ENCODE assay signal across 17 cellular contexts in genomic region chr16:27414803-27415431, GRCh38. TPM values are rescaled to one million over a fixed set of nuclear protein-coding genes. Genes with fewer than 3 reads are reported as not detected.
DNase-seq lines count a peak whose midpoint lies in the region; ATAC-seq, FAIRE-seq and TF ChIP-seq lines count a peak whose summit lies in the region.
"Had no signal": no experiment of that assay in that cellular context is flagged by ENCODE, and none has a peak within 500 bp of the region (broad histone marks: within the 10 kb centered on the region; RNA-seq: fewer than 3 reads in every experiment).

No MANE protein-coding gene starts in this region.

- peaks cover 87% of the 10 kb centered on the region for H3K36me3 Mint-ChIP-seq in activated CD4-positive, alpha-beta T cell treated with anti-CD3 and anti-CD28 coated beads for 36 hours (ENCODE audit: low read depth)
- H3K36me3 Mint-ChIP-seq in T-cell, result peaks cover 57% of the 10 kb centered on the region
- peaks cover 31 to 76% (median 57%) of the 10 kb centered on the region in 5 donors for H3K36me3 Mint-ChIP-seq in naive thymus-derived CD4-positive, alpha-beta T cell

- H3K36me3 ChIP-seq in naive thymus-derived CD4-positive, alpha-beta T cell (ENCODE audit: control insufficient read depth in 2 of 3, insufficient read depth in 3 of 3, low read length in 3 of 3), result peaks cover 0 to 24% (median 6%) of the 10 kb centered on the region in 3 experiments

- no peak for DNase-seq in activated CD4-positive, alpha-beta T cell treated with anti-CD3 and anti-CD28 coated beads for 36 hours
- no peak for DNase-seq in activated CD4-positive, alpha-beta T cell treated with anti-CD3 and anti-CD28 coated beads for 48 hours
- no peak for DNase-seq in GM12891 (ENCODE audit: insufficient read length, low spot score)
- DNase-seq in T-cell, result no peak
- DNase-seq in naive thymus-derived CD4-positive, alpha-beta T cell, result no peak
- DNase-seq in kidney glomerular epithelial cell (lab: John Stamatoyannopoulos, UW), result no peak
- no peak for DNase-seq in foreskin melanocyte
- DNase-seq: activated naive CD8-positive, alpha-beta T cell treated with anti-CD3 and anti-CD28 coated beads, Interleukin-2, amount 10 ng/mL, durations not matched to agents 7 days and 5 days; effector CD8-positive, alpha-beta T cell; GOT3; mammary epithelial cell; NCI-H226; stimulated activated naive CD4-positive, alpha-beta T cell treated with Interleukin-2 at 50 U/mL for 16 hours had no signal

- H3K4me3 Mint-ChIP-seq in activated CD4-positive, alpha-beta T cell treated with anti-CD3 and anti-CD28 coated beads for 36 hours, result no peak overlapping the region
- H3K4me3 Mint-ChIP-seq in T-cell, result peak overlapping the region in 1 of 3 donors; percentile 5
- peak overlapping the region in 5 of 10 donors; percentile 5 to 49 (median 30) for H3K4me3 Mint-ChIP-seq in naive thymus-derived CD4-positive, alpha-beta T cell
- H3K4me3 Mint-ChIP-seq: activated naive CD8-positive, alpha-beta T cell treated with anti-CD3 and anti-CD28 coated beads, Interleukin-2, amount 10 ng/mL, durations not matched to agents 7 days and 5 days; neural crest cell had no signal

- H3K4me3 ChIP-seq in naive thymus-derived CD4-positive, alpha-beta T cell (ENCODE audit: low read length), result no peak overlapping the region
- H3K4me3 ChIP-seq: A549 had no signal

- no peak for FAIRE-seq in GM12891 (lab: Jason Lieb, UNC)
- FAIRE-seq: islet of Langerhans had no signal

- TF ChIP-seq POLR2A in GM12891 (IDR thresholded peaks at IDR 0.05; ENCODE audit: low read depth, low read length), result no peak

- no peaks in the 10 kb centered on the region for H3K27me3 Mint-ChIP-seq in activated CD4-positive, alpha-beta T cell treated with anti-CD3 and anti-CD28 coated beads for 36 hours
- H3K27me3 Mint-ChIP-seq in T-cell, result no peaks in the 10 kb centered on the region
- H3K27me3 Mint-ChIP-seq in naive thymus-derived CD4-positive, alpha-beta T cell, result no peaks in the 10 kb centered on the region
- H3K27me3 Mint-ChIP-seq: activated naive CD8-positive, alpha-beta T cell treated with anti-CD3 and anti-CD28 coated beads, Interleukin-2, amount 10 ng/mL, durations not matched to agents 7 days and 5 days had no signal

- POLR2A ChIA-PET in activated CD4-positive, alpha-beta T cell treated with anti-CD3 and anti-CD28 coated beads for 36 hours (lab: Charles Lee), result no interaction called here
- POLR2A ChIA-PET in T-cell (lab: Charles Lee), result no interaction called here
- POLR2A ChIA-PET in naive thymus-derived CD4-positive, alpha-beta T cell (lab: Charles Lee), result interaction anchor here (1.1 to 1.7 kb wide), 3 partner anchors 9 to 48 kb away, joined by 4 to 8 read pairs (median 4); partner anchors contain the start of gene IL21R

- H3K9me3 Mint-ChIP-seq in activated CD4-positive, alpha-beta T cell treated with anti-CD3 and anti-CD28 coated beads for 36 hours (ENCODE audit: low read depth), result peaks cover 9% of the 10 kb centered on the region
- peaks cover 0 to 10% (median 0%) of the 10 kb centered on the region in 3 donors for H3K9me3 Mint-ChIP-seq in T-cell
- peaks cover 0 to 21% (median 6%) of the 10 kb centered on the region in 11 donors for H3K9me3 Mint-ChIP-seq in naive thymus-derived CD4-positive, alpha-beta T cell

- no peaks in the 10 kb centered on the region for H3K27me3 ChIP-seq in naive thymus-derived CD4-positive, alpha-beta T cell (ENCODE audit: control insufficient read depth in 2 of 2, insufficient read depth in 2 of 2, low read length in 2 of 2)

- peaks cover 77% of the 10 kb centered on the region for H3K4me1 Mint-ChIP-seq in activated CD4-positive, alpha-beta T cell treated with anti-CD3 and anti-CD28 coated beads for 36 hours
- peaks cover 63 to 80% (median 63%) of the 10 kb centered on the region in 3 donors for H3K4me1 Mint-ChIP-seq in T-cell
- peaks cover 45 to 72% (median 67%) of the 10 kb centered on the region in 7 donors for H3K4me1 Mint-ChIP-seq in naive thymus-derived CD4-positive, alpha-beta T cell
- H3K4me1 Mint-ChIP-seq: neural crest cell had no signal

- no peak for ATAC-seq in activated CD4-positive, alpha-beta T cell treated with anti-CD3 and anti-CD28 coated beads for 36 hours
- ATAC-seq in T-cell (replicated peaks in 1 of 4) (no peak), HG02973 (IDR thresholded peaks at IDR 0.05; ENCODE audit: unreplicated experiment) (no peak)
- ATAC-seq in naive thymus-derived CD4-positive, alpha-beta T cell, result no peak
- ATAC-seq: A549 had no signal

- H3K27ac ChIP-seq in naive thymus-derived CD4-positive, alpha-beta T cell (ENCODE audit: low read depth, low read length), result peak overlapping the region; percentile 13
- H3K27ac ChIP-seq: A549 had no signal

- no peaks in the 10 kb centered on the region for H3K9me3 ChIP-seq in naive thymus-derived CD4-positive, alpha-beta T cell (ENCODE audit: control insufficient read depth in 2 of 3, low read length in 3 of 3)

- intact Hi-C loops in activated CD4-positive, alpha-beta T cell treated with anti-CD3 and anti-CD28 coated beads for 36 hours (cut with DNase I, micrococcal nuclease), result no loop called here
- intact Hi-C loops in naive thymus-derived CD4-positive, alpha-beta T cell (cut with micrococcal nuclease), result loop anchor here in 1 of 2 donors (1.0 kb wide), 1 partner anchor 8 kb away; no protein-coding TSS in a partner anchor

- CTCF ChIA-PET in activated CD4-positive, alpha-beta T cell treated with anti-CD3 and anti-CD28 coated beads for 36 hours (lab: Charles Lee), result interaction anchor here (1.1 kb wide), 1 partner anchor 8 kb away, joined by 5 read pairs; no protein-coding TSS in a partner anchor
- CTCF ChIA-PET in T-cell (lab: Charles Lee), result no interaction called here
- CTCF ChIA-PET in naive thymus-derived CD4-positive, alpha-beta T cell (lab: Charles Lee), result no interaction called here

- peak overlapping the region; percentile 55 for H3K27ac Mint-ChIP-seq in activated CD4-positive, alpha-beta T cell treated with anti-CD3 and anti-CD28 coated beads for 36 hours
- peak overlapping the region; percentile 76 to 79 for H3K27ac Mint-ChIP-seq in T-cell
- peak overlapping the region in 7 of 9 donors; percentile 3 to 75 (median 51) for H3K27ac Mint-ChIP-seq in naive thymus-derived CD4-positive, alpha-beta T cell
- H3K27ac Mint-ChIP-seq: activated naive CD8-positive, alpha-beta T cell treated with anti-CD3 and anti-CD28 coated beads, Interleukin-2, amount 10 ng/mL, durations not matched to agents 7 days and 5 days had no signal

- peaks cover 6 to 15% of the 10 kb centered on the region in 2 donors for H3K4me1 ChIP-seq in naive thymus-derived CD4-positive, alpha-beta T cell (ENCODE audit: control insufficient read depth in 2 of 2, insufficient read depth in 2 of 2, low read length in 2 of 2)
- H3K4me1 ChIP-seq: A549 had no signal

TF ChIP-seq in GM12891, 5 proteins besides CTCF, POLR2A, EP300 and RAD21:
- TF ChIP-seq POLR2AphosphoS5 (IDR thresholded peaks at IDR 0.05; ENCODE audit: low read depth, low read length) (0 out of 2 replicates have a peak, but pooled peaks have one; percentile 9), TAF1 (IDR thresholded peaks at IDR 0.05; ENCODE audit: low read depth, low read length) (no peak)

RNA-seq across cellular contexts. Expression of gene IL21R, which starts 12.9 kb away (rescaled TPM):
- 10 to 100 TPM; 61.8 to 73.5 TPM for total RNA-seq in activated CD4-positive, alpha-beta T cell treated with anti-CD3 and anti-CD28 coated beads for 36 hours
- 39.6 TPM for polyA plus RNA-seq in GM12891 (2012; ENCODE audit: low read depth, missing spikeins)
- total RNA-seq in T-cell, result 10 to 100 TPM; 35.6 to 44.3 (median 38.2) TPM
- 10 to 100 TPM; 24.6 to 40.9 (median 31.4) TPM for total RNA-seq in naive thymus-derived CD4-positive, alpha-beta T cell
- polyA plus RNA-seq in naive thymus-derived CD4-positive, alpha-beta T cell, result 10 to 100 TPM; 37.1 to 52.1 TPM
